In genomic region chr11:1243521-1243920, GRCh38 we compare ENCODE assay signal across 13 cellular contexts. TPM values are rescaled to one million over a fixed set of nuclear protein-coding genes. Genes with fewer than 3 reads are reported as not detected.
"Had no signal": no experiment of that assay in that cellular context is flagged by ENCODE, and none has a peak within 500 bp of the region (broad histone marks: within the 10 kb centered on the region; RNA-seq: fewer than 3 reads in every experiment).

No MANE protein-coding gene starts in this region.

RNA-seq across cellular contexts. Expression of gene MUC5B, which starts 20.7 kb away (rescaled TPM):
- total RNA-seq: activated B cell treated with CpG ODN at 0.5 μM for 24 hours; activated CD4-positive, alpha-beta memory T cell treated with anti-CD3 and anti-CD28 coated beads for 36 hours; activated CD4-positive, alpha-beta memory T cell treated with anti-CD3 and anti-CD28 coated beads, Interleukin-2, amount 10 ng/mL, durations not matched to agents 7 days and 5 days; activated CD4-positive, alpha-beta T cell treated with anti-CD3 and anti-CD28 coated beads for 36 hours; activated CD4-positive, alpha-beta T cell treated with anti-CD3 and anti-CD28 coated beads, Interleukin-2, amount 10 ng/mL, durations not matched to agents 24 days and 14 days; activated CD4-positive, alpha-beta T cell treated with anti-CD3 and anti-CD28 coated beads, Interleukin-2, amount 10 ng/mL, durations not matched to agents 7 days and 5 days; activated CD8-positive, alpha-beta memory T cell treated with anti-CD3 and anti-CD28 coated beads for 36 hours; activated CD8-positive, alpha-beta memory T cell treated with anti-CD3 and anti-CD28 coated beads, Interleukin-2, amount 10 ng/mL, durations not matched to agents 7 days and 5 days; activated CD8-positive, alpha-beta T cell treated with anti-CD3 and anti-CD28 coated beads for 36 hours; activated CD8-positive, alpha-beta T cell treated with anti-CD3 and anti-CD28 coated beads, Interleukin-2, amount 10 ng/mL, durations not matched to agents 7 days and 5 days; T-helper 1 cell treated with Interleukin-12 subunit alpha and Interleukin-12 subunit beta and Interleukin-4 antibody, amounts not matched to agents 30 ng/mL and 1 ng/mL, for 36 hours; T-helper 17 cell; T-helper 2 cell treated with Interferon-gamma antibody and Interleukin-4, amounts not matched to agents 100 ng/mL and 5 ng/mL, for 36 hours had no signal
